In genomic region chr19:13701624-13702023, GRCh38 we compare ENCODE assay signal across 32 cellular contexts.
"Had no signal": no experiment of that assay in that cellular context is flagged by ENCODE, and none has a peak within 500 bp of the region (broad histone marks: within the 10 kb centered on the region; RNA-seq: fewer than 3 reads in every experiment).

No MANE protein-coding gene starts in this region.

- H3K4me1 ChIP-seq: ascending aorta, colonic mucosa had no signal

- H3K27me3 ChIP-seq: ascending aorta, cardiac muscle cell, colonic mucosa had no signal

- H3K4me3 ChIP-seq: cardiac muscle cell, colonic mucosa had no signal

- DNase-seq: activated CD4-positive, alpha-beta memory T cell treated with anti-CD3 and anti-CD28 coated beads for 36 hours; activated CD4-positive, alpha-beta T cell treated with anti-CD3 and anti-CD28 coated beads for 1 hour; activated CD4-positive, alpha-beta T cell treated with anti-CD3 and anti-CD28 coated beads for 36 hours; activated CD4-positive, alpha-beta T cell treated with anti-CD3 and anti-CD28 coated beads for 48 hours; activated CD4-positive, alpha-beta T cell treated with anti-CD3 and anti-CD28 coated beads, Interleukin-2, amount 10 ng/mL, durations not matched to agents 7 days and 5 days; activated CD4-positive, CD25-positive, alpha-beta regulatory T cell; activated CD8-positive, alpha-beta memory T cell treated with anti-CD3 and anti-CD28 coated beads, Interleukin-2, amount 50 U/mL, for 4 hours; activated CD8-positive, alpha-beta T cell treated with anti-CD3 and anti-CD28 coated beads for 36 hours; activated effector memory CD4-positive, alpha-beta T cell treated with anti-CD3 and anti-CD28 coated beads, Interleukin-2, amount 50 U/mL, for 16 hours; activated naive CD4-positive, alpha-beta T cell treated with anti-CD3 and anti-CD28 coated beads, Interleukin-2, amount 50 U/mL, for 16 hours; activated naive CD4-positive, alpha-beta T cell treated with Interleukin-2 at 50 U/mL for 16 hours; activated naive CD8-positive, alpha-beta T cell treated with anti-CD3 and anti-CD28 coated beads, Interleukin-2, amount 10 ng/mL, durations not matched to agents 7 days and 5 days; activated naive CD8-positive, alpha-beta T cell treated with anti-CD3 and anti-CD28 coated beads, Interleukin-2, amount 50 U/mL, for 24 hours; activated T-cell treated with anti-CD3 and anti-CD28 coated beads for 4 hours; activated T-cell treated with anti-CD3 and anti-CD28 coated beads, Interleukin-2, amount 50 U/mL, for 1 hour; activated T-cell treated with anti-CD3 and anti-CD28 coated beads, Interleukin-2, amount 50 U/mL, for 4 hours; activated T-cell treated with anti-CD3 and anti-CD28 coated beads, Interleukin-2, amount 50 U/mL, for 72 hours; amygdala; anterior cingulate cortex; caudate nucleus; cerebellar nuclear complex; colonic mucosa; T-helper 1 cell; T-helper 2 cell; T-helper 9 cell had no signal

- ATAC-seq: activated CD4-positive, alpha-beta T cell treated with anti-CD3 and anti-CD28 coated beads for 36 hours; activated CD4-positive, CD25-positive, alpha-beta regulatory T cell treated with anti-CD3 and anti-CD28 coated beads, Interleukin-2, amount 50 U/mL, for 24 hours; activated CD8-positive, alpha-beta T cell treated with anti-CD3 and anti-CD28 coated beads for 36 hours; activated naive CD8-positive, alpha-beta T cell treated with anti-CD3 and anti-CD28 coated beads, Interleukin-2, amount 50 U/mL, for 24 hours; activated T-cell treated with anti-CD3 and anti-CD28 coated beads, Interleukin-2, amount 50 U/mL, for 4 hours; activated T-cell treated with anti-CD3 and anti-CD28 coated beads, Interleukin-2, amount 50 U/mL, for 72 hours; activated T-helper 17 cell treated with anti-CD3 and anti-CD28 coated beads, Interleukin-2, amount 50 U/mL, for 72 hours had no signal

- H3K9me3 ChIP-seq: colonic mucosa had no signal

- H3K27ac ChIP-seq: ascending aorta, cardiac muscle cell, colonic mucosa, VCaP had no signal

- FAIRE-seq: bronchial epithelial cell, TTC549 had no signal

- H3K36me3 ChIP-seq: ascending aorta, cardiac muscle cell, colonic mucosa had no signal
